10 cellular contexts compared by ENCODE assay signal in genomic region chr1:229370601-229371021, GRCh38. TPM values are rescaled to one million over a fixed set of nuclear protein-coding genes. Genes with fewer than 3 reads are reported as not detected.
DNase-seq lines count a peak whose midpoint lies in the region; ATAC-seq, FAIRE-seq and TF ChIP-seq lines count a peak whose summit lies in the region.
"Had no signal": no experiment of that assay in that cellular context is flagged by ENCODE, and none has a peak within 500 bp of the region (broad histone marks: within the 10 kb centered on the region; RNA-seq: fewer than 3 reads in every experiment).

No MANE protein-coding gene starts in this region.

- H4K20me1 ChIP-seq in GM12878 (ENCODE audit: control insufficient read depth, insufficient read depth): no peaks in the 10 kb centered on the region

- no peak overlapping the region for H3K4me3 ChIP-seq in GM12878
- no peak overlapping the region for H3K4me3 ChIP-seq in gastrocnemius medialis

- DNase-seq in NCI-H128 (lab: John Stamatoyannopoulos, UW; ENCODE audit: unreplicated experiment) (peak; percentile 51), GM12878 (ENCODE audit: low read depth, low spot score) (peak; percentile 27), gastrocnemius medialis (peak; percentile 31 to 81), RKO (ENCODE audit: low spot score) (no peak), GM19240 (ENCODE audit: insufficient read length, low spot score) (no peak)
- DNase-seq in stimulated activated CD8-positive, alpha-beta memory T cell treated with anti-CD3 and anti-CD28 coated beads, Interleukin-4, amount 100 ng/mL, for 48 hours: no peak
- DNase-seq: activated gamma-delta T cell treated with Interleukin-2 at 50 U/mL for 16 hours; effector CD8-positive, alpha-beta T cell; trophoblast cell had no signal

- H3K79me2 ChIP-seq in GM12878 (ENCODE audit: control insufficient read depth, insufficient read depth, low read length): no peaks in the 10 kb centered on the region

- H3K27ac ChIP-seq in GM12878 (ENCODE audit: control insufficient read depth, insufficient read depth) (no peak overlapping the region), gastrocnemius medialis (peak overlapping the region; percentile 8 to 31 (median 21))

- RAD21 ChIA-PET in GM12878 (lab: Charles Lee; ENCODE audit: unreplicated experiment): interaction anchor here (0.7 kb wide), 1 partner anchor 111 kb away, joined by 3 read pairs; no protein-coding TSS in a partner anchor

- BruUV-seq in GM12878 (replicated peaks; lab: Mats Ljungman, UMichigan): no TSS peak

- SMC1A ChIA-PET in GM12878 (lab: Charles Lee; ENCODE audit: uncharacterized antibody, unreplicated experiment): interaction anchor here (0.9 kb wide), 1 partner anchor 110 kb away, joined by 3 read pairs; no protein-coding TSS in a partner anchor

- H3K9me3 ChIP-seq in GM12878 (replicated peaks; ENCODE audit: control insufficient read depth, insufficient read depth, low read length) (peaks cover 3% of the 10 kb centered on the region; the same call in 2 of the 3 replicates), gastrocnemius medialis (no peaks in the 10 kb centered on the region)

- ATAC-seq in GM19438 (IDR thresholded peaks at IDR 0.05; ENCODE audit: low read depth, unreplicated experiment): peak; percentile 35
- ATAC-seq in GM12878: peak; percentile 26; the same call in 2 of the 3 replicates
- ATAC-seq in gastrocnemius medialis: peak; percentile 67 to 78

- CTCF ChIA-PET in GM12878 (lab: Yijun Ruan, JAX): interaction anchor here (1.2 kb wide), 1 partner anchor 110 kb away, joined by 7 read pairs; no protein-coding TSS in a partner anchor

- peak; percentile 7 for FAIRE-seq in GM12878 (lab: Jason Lieb, UNC)

- intact Hi-C loops in GM12878 (cut with micrococcal nuclease; ENCODE audit: unreplicated experiment) (no loop called here), gastrocnemius medialis (cut with DNase I; ENCODE audit: low total_unique reads) (loop anchor here (1.0 to 2.0 kb wide), 3 partner anchors 38 to 83 kb away; no protein-coding TSS in a partner anchor)

- no peak for TF ChIP-seq RAD21 in GM12878 (IDR thresholded peaks at IDR 0.05; ENCODE audit: insufficient read depth, low read depth, low read length)

- H3K9ac ChIP-seq in GM12878 (ENCODE audit: control insufficient read depth, insufficient read depth, low read length): no peak overlapping the region

- H3K27me3 ChIP-seq in GM12878 (replicated peaks in 1 of 2; ENCODE audit: control insufficient read depth in 2 of 2, insufficient read depth in 2 of 2, low read length in 1 of 2): peaks cover 1 to 3% of the 10 kb centered on the region in 2 experiments; a peak in 2 of 4 replicates
- H3K27me3 ChIP-seq in gastrocnemius medialis: no peaks in the 10 kb centered on the region

- no peak for TF ChIP-seq EP300 in GM12878 (IDR thresholded peaks at IDR 0.05; ENCODE audit: borderline replicate concordance in 1 of 2, control insufficient read depth in 1 of 2, low read depth in 2 of 2, low read length in 2 of 2)

- no peak for TF ChIP-seq CTCF in GM12878 (IDR thresholded peaks at IDR 0.05 in 2 of 3, conservative IDR thresholded peaks at IDR 0.05 in 1 of 3; ENCODE audit: control insufficient read depth in 2 of 3, extremely low read depth in 1 of 3, insufficient read depth in 1 of 3, low read depth in 3 of 3, low read length in 3 of 3)
- TF ChIP-seq CTCF in gastrocnemius medialis (IDR thresholded peaks at IDR 0.05 in 4 of 5, conservative IDR thresholded peaks at IDR 0.05 in 1 of 5): peak in 3 of 5 experiments; percentile 15 to 38 (median 19)

- WGBS in GM12878 (ENCODE audit: insufficient coverage, insufficient replicate concordance, low lambda C conversion rate, missing lambda C conversion rate): 2% methylated on average over 7 of the region's 7 CpGs

- TF ChIP-seq POLR2A in GM12878 (IDR thresholded peaks at IDR 0.05; ENCODE audit: low read depth, low read length) (no peak), gastrocnemius medialis (IDR thresholded peaks at IDR 0.05) (no peak)

- H2AFZ ChIP-seq in GM12878 (ENCODE audit: control insufficient read depth, low read depth, low read length): no peak overlapping the region

- in situ Hi-C loops in GM12878 (cut with MboI): no loop called here
- in situ Hi-C loops in gastrocnemius medialis (cut with MboI; ENCODE audit: low sequenced_read_pairs in 4 of 4): no loop called here

- H3K4me1 ChIP-seq in GM12878 (ENCODE audit: control insufficient read depth, insufficient read depth, low read length) (peaks cover 14% of the 10 kb centered on the region), gastrocnemius medialis (peaks cover 24 to 26% of the 10 kb centered on the region in 2 donors)

- no peak overlapping the region for H3K4me2 ChIP-seq in GM12878 (ENCODE audit: control insufficient read depth, insufficient read depth)

- POLR2A ChIA-PET in GM12878 (lab: Charles Lee): no interaction called here

- H3K36me3 ChIP-seq in GM12878 (ENCODE audit: control insufficient read depth in 2 of 2, insufficient read depth in 2 of 2, low read length in 1 of 2) (no peaks in the 10 kb centered on the region), gastrocnemius medialis (no peaks in the 10 kb centered on the region)

TF ChIP-seq in GM12878, 131 proteins besides CTCF, POLR2A, EP300 and RAD21 (continues in another document):
- no peak for TF ChIP-seq MAX (IDR thresholded peaks at IDR 0.05; ENCODE audit: low read depth, low read length)
- TF ChIP-seq SMAD5 (IDR thresholded peaks at IDR 0.05; ENCODE audit: low read depth): no peak
- TF ChIP-seq MXI1 (IDR thresholded peaks at IDR 0.05; ENCODE audit: low read depth, low read length): no peak
- TF ChIP-seq ELK1 (IDR thresholded peaks at IDR 0.05; ENCODE audit: low read depth, low read length): no peak
- no peak for TF ChIP-seq HSF1 (IDR thresholded peaks at IDR 0.05; ENCODE audit: low read depth, low read length)

RNA-seq across cellular contexts. Expression of gene CCSAP, which starts 27.8 kb away (rescaled TPM):
- 4.1 and 4.4 TPM in 2 replicates for total RNA-seq in GM12878 (2013; cell fraction: nucleolus; rRNA removed)
- total RNA-seq in GM12878 (2014; rRNA removed) (2.6 and 3.3 TPM in 2 replicates), GM12878 (2014; rRNA removed; fragmentation: Illumina TruSeq; extraction: Trizol) (3.3 and 3.4 TPM in 2 replicates), GM12878 (2021) (2.8 and 3.0 TPM in 2 replicates), gastrocnemius medialis (1 to 10 TPM in 1 of 4 donors, under 1 TPM in 3; 0.44 to 1.1 (median 0.81) TPM)
- polyA plus RNA-seq in GM12878 (2011; ENCODE audit: low read depth): 0.89 TPM
- polyA plus RNA-seq in GM12878 (2011; rRNA removed) (3.2 and 5.5 TPM in 2 replicates), GM12878 (2014; fragmentation: Illumina TruSeq; extraction: Trizol) (2.9 and 3.5 TPM in 2 replicates), GM12878 (2014; fragmentation: Nextera tagmentation; extraction: Ambion mirVana) (1 to 10 TPM in 1 of 2 experiments, under 1 TPM in 1; 0.75 to 1.4 TPM), GM12878 (2014; rRNA removed) (1.2 and 1.8 TPM in 2 replicates), GM12878 (2016; fragmentation: Nextera tagmentation; extraction: Ambion mirVana) (1 to 10 TPM; 2.8 to 2.9 TPM)
- polyA plus RNA-seq in GM12878 (2011; cell fraction: cytosol; rRNA removed): 0.95 and 1.9 TPM in 2 replicates
- polyA plus RNA-seq in GM12878 (2011; cell fraction: nucleus; rRNA removed): 1.7 and 2.6 TPM in 2 replicates
- polyA plus RNA-seq in GM12878 (2012): 1.8 and 2.5 TPM in 2 replicates
- 2.3 and 2.4 TPM in 2 replicates for polyA minus RNA-seq in GM12878 (2011; rRNA and poly(A)+ RNA removed)
- polyA minus RNA-seq in GM12878 (2011; cell fraction: cytosol; rRNA and poly(A)+ RNA removed): 1.5 and 2.1 TPM in 2 replicates
- 0.77 and 1.5 TPM in 2 replicates for polyA minus RNA-seq in GM12878 (2011; cell fraction: nucleus; rRNA and poly(A)+ RNA removed)

Comparison
In these comparisons a context has a peak if more than half of its experiments do, and no peak if none do; other contexts are left out.
1. DNase-seq: peak in NCI-H128 (single experiment), GM12878 (single experiment) and gastrocnemius medialis (2 of 2); none in RKO (single experiment), GM19240 (single experiment) and stimulated activated CD8-positive, alpha-beta memory T cell treated with anti-CD3 and anti-CD28 coated beads, Interleukin-4, amount 100 ng/mL, for 48 hours (single experiment).
2. CTCF ChIP-seq: peak in gastrocnemius medialis (3 of 5); none in GM12878 (0 of 3).
3. Peak in every context shown above with its lines, with median percentiles within 50 percentile points of each other: ATAC-seq.